6 cellular contexts compared by ENCODE assay signal in genomic region chr9:83020864-83021263, GRCh38.
"Had no signal": no experiment of that assay in that cellular context is flagged by ENCODE, and none has a peak within 500 bp of the region (broad histone marks: within the 10 kb centered on the region; RNA-seq: fewer than 3 reads in every experiment).

No MANE protein-coding gene starts in this region.

- DNase-seq: GM23248, GOT3, H7, HFFc6 had no signal

- ATAC-seq: HCT116, HepG2 had no signal
